ENCODE assay signal across 10 cellular contexts in the genomic region with DNA sequence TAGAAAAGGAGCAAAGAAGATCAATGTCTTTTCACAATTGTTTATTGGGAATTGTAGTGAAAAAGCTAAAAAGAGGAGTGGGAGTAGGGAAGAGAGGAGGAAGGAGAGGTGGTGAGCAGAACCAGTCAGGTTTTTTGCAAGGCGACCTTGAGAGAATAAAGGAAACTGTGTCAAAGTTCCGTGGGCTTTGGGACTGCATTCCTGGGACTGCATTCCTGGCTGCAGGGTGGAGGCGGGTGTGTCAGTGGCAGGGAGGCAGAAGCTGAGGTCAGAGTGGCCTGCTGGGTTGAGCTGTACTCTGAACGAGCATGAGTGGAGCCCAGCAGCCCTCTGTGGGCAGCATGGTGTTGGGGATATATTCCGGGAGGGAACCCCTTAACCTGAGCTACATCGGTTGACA.
A peak's percentile ranks its signal among the peaks of the same experiment; 100 is the strongest.
DNase-seq lines count a peak whose midpoint lies in the region; ATAC-seq and TF ChIP-seq lines count a peak whose summit lies in the region.
"Had no signal": no experiment of that assay in that cellular context is flagged by ENCODE, and none has a peak within 500 bp of the region (broad histone marks: within the 10 kb centered on the region; RNA-seq: fewer than 3 reads in every experiment).

No MANE protein-coding gene starts in this region.

- peak overlapping the region in 1 of 2 experiments; percentile 53 for H3K14ac ChIP-seq in mesenchymal stem cell (ENCODE audit: low read length in 2 of 2)

- no peak overlapping the region for H3K4me2 ChIP-seq in mesenchymal stem cell (ENCODE audit: low read length, poor library complexity, severe bottlenecking)

- H3K9ac ChIP-seq in mesenchymal stem cell (ENCODE audit: low read length) = no peak overlapping the region

- no peak for TF ChIP-seq POLR2A in tibial nerve (IDR thresholded peaks at IDR 0.05)

- no peak overlapping the region for H2BK120ac ChIP-seq in mesenchymal stem cell (ENCODE audit: low read depth, low read length)

- H3K27ac ChIP-seq in epithelial cell of prostate (peak overlapping the region; percentile 45), mesenchymal stem cell (ENCODE audit: low read length, poor library complexity, severe bottlenecking) (peak overlapping the region; percentile 18), tibial nerve (peak overlapping the region in 2 of 4 donors; percentile 63 to 69)
- H3K27ac ChIP-seq: skin epidermis had no signal

- peak overlapping the region in 1 of 2 experiments; percentile 56 for H3K18ac ChIP-seq in mesenchymal stem cell (ENCODE audit: low read depth in 1 of 2, low read length in 2 of 2)

- H3K23ac ChIP-seq in mesenchymal stem cell (ENCODE audit: low read length in 2 of 2) = no peak overlapping the region

- H2BK5ac ChIP-seq in mesenchymal stem cell (ENCODE audit: low read depth, low read length, poor library complexity, severe bottlenecking) = no peak overlapping the region

- TF ChIP-seq EP300 in Ishikawa (IDR thresholded peaks at IDR 0.05; ENCODE audit: borderline replicate concordance) = no peak
- TF ChIP-seq EP300 in tibial nerve (IDR thresholded peaks at IDR 0.05) = no peak

- no peak overlapping the region for H2BK12ac ChIP-seq in mesenchymal stem cell (ENCODE audit: low read length in 2 of 2)

- DNase-seq in AG08396 (ENCODE audit: low spot score) (peak; percentile 78), epithelial cell of prostate (ENCODE audit: low read depth, low spot score) (no peak), mesenchymal stem cell (no peak), tibial nerve (ENCODE audit: low spot score in 2 of 2) (no peak), NCI-H1417 (lab: John Stamatoyannopoulos, UW) (no peak)
- no peak for DNase-seq in NK-92 treated with Interleukin-12 subunit alpha and Interleukin-12 subunit beta, amount 100 ng/mL, for 24 hours (lab: John Stamatoyannopoulos, UW)

- H4K91ac ChIP-seq in mesenchymal stem cell (ENCODE audit: low read length) = peak overlapping the region; percentile 45

- no peak overlapping the region for H2BK15ac ChIP-seq in mesenchymal stem cell (ENCODE audit: low read depth, poor library complexity, severe bottlenecking)

- H3K79me1 ChIP-seq in mesenchymal stem cell (replicated peaks; ENCODE audit: low read length, poor library complexity, severe bottlenecking) = no peaks in the 10 kb centered on the region

- peak; percentile 14; the same call in 1 of the 2 replicates for TF ChIP-seq RAD21 in Ishikawa (IDR thresholded peaks at IDR 0.05; ENCODE audit: low read depth)

- H3K4me1 ChIP-seq in mesenchymal stem cell (ENCODE audit: control insufficient read depth, insufficient read depth, low read depth, low read length) (peaks cover 8% of the 10 kb centered on the region), tibial nerve (peaks cover 0 to 20% (median 0%) of the 10 kb centered on the region in 4 donors)

- H3K27me3 ChIP-seq in mesenchymal stem cell (ENCODE audit: control insufficient read depth in 1 of 2, insufficient read depth in 1 of 2, low read length in 2 of 2) (no peaks in the 10 kb centered on the region), tibial nerve (no peaks in the 10 kb centered on the region)

- H3K36me3 ChIP-seq in mesenchymal stem cell (ENCODE audit: control insufficient read depth in 1 of 2, insufficient read depth in 2 of 2, low read depth in 1 of 2, low read length in 2 of 2) = peaks cover 14 to 70% of the 10 kb centered on the region in 2 experiments
- peaks cover 0 to 32% (median 4%) of the 10 kb centered on the region in 3 donors for H3K36me3 ChIP-seq in tibial nerve

- no peak for ATAC-seq in GM21528 (IDR thresholded peaks at IDR 0.05; ENCODE audit: low FRiP score, unreplicated experiment)
- ATAC-seq: stimulated activated effector memory CD8-positive, alpha-beta T cell treated with anti-CD3 and anti-CD28 coated beads, Interleukin-12 subunit alpha, Interleukin-12 subunit beta, amount 100 ng/mL, for 72 hours had no signal

- no peak overlapping the region for H4K8ac ChIP-seq in mesenchymal stem cell (ENCODE audit: low read length)

- H3K4me3 ChIP-seq in mesenchymal stem cell (ENCODE audit: insufficient read depth in 1 of 2, low read depth in 1 of 2, low read length in 2 of 2) = no peak overlapping the region
- no peak overlapping the region for H3K4me3 ChIP-seq in tibial nerve
- H3K4me3 ChIP-seq: skin epidermis had no signal

- H3K4ac ChIP-seq in mesenchymal stem cell (ENCODE audit: low read depth in 1 of 2, low read length in 2 of 2) = no peak overlapping the region

- H2AK5ac ChIP-seq in mesenchymal stem cell (ENCODE audit: low read length, severe bottlenecking) = peak overlapping the region; percentile 70

- WGBS in mesenchymal stem cell = 52% methylated on average over 6 of the region's 6 CpGs
- 37 to 51% methylated on average over 6 of the region's 6 CpGs for WGBS in tibial nerve, 2 donors

- no peak for TF ChIP-seq CTCF in tibial nerve (IDR thresholded peaks at IDR 0.05)

- no peak overlapping the region for H2AFZ ChIP-seq in mesenchymal stem cell (ENCODE audit: low read depth, low read length)

- no peaks in the 10 kb centered on the region for H3K9me3 ChIP-seq in mesenchymal stem cell (ENCODE audit: control insufficient read depth, low read length)
- H3K9me3 ChIP-seq in tibial nerve = no peaks in the 10 kb centered on the region

TF ChIP-seq in Ishikawa, 13 proteins besides CTCF, POLR2A, EP300 and RAD21:
- 0 out of 2 replicates have a peak, but pooled peaks have one; percentile 8 for TF ChIP-seq NFIC (IDR thresholded peaks at IDR 0.05)
- TF ChIP-seq, protein P1, sequence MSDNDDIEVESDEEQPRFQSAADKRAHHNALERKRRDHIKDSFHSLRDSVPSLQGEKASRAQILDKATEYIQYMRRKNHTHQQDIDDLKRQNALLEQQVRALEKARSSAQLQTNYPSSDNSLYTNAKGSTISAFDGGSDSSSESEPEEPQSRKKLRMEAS (IDR thresholded peaks at IDR 0.05) = 0 out of 2 replicates have a peak, but pooled peaks have one; percentile 36
- TF ChIP-seq TCF12 (IDR thresholded peaks at IDR 0.05; ENCODE audit: low read depth) = no peak
- TF ChIP-seq TEAD4 (IDR thresholded peaks at IDR 0.05) = peak; percentile 98
TF ChIP-seq in Ishikawa: peak in this region for 3.
